Comparison of ENCODE assay signal across 29 cellular contexts in the genomic region with DNA sequence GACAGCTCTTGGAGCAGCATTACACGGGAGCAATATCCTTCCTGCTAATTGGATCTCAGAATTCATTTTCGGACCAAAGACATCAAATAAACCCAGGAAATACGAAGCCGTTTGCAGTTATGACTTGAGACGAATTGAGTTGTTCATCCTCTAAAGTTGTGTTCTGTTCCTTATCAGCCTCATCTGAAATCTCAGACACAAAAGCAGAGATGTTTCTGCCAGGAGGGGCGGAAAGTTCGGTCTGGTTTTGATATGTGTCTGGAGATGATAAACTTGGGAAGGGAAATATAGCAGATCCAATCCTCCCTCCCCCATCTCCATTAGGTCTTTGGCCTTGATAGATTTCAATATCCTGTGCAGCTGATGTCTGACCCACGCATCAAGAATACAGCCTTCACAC. TPM values are rescaled to one million over a fixed set of nuclear protein-coding genes. Genes with fewer than 3 reads are reported as not detected.
"Had no signal": no experiment of that assay in that cellular context is flagged by ENCODE, and none has a peak within 500 bp of the region (broad histone marks: within the 10 kb centered on the region; RNA-seq: fewer than 3 reads in every experiment).

No MANE protein-coding gene starts in this region.

- DNase-seq: activated CD4-positive, alpha-beta memory T cell treated with anti-CD3 and anti-CD28 coated beads, Interleukin-2, amount 10 ng/mL, durations not matched to agents 7 days and 5 days; activated CD4-positive, alpha-beta T cell treated with anti-CD3 and anti-CD28 coated beads for 1 hour; activated CD4-positive, alpha-beta T cell treated with anti-CD3 and anti-CD28 coated beads for 4 hours; activated CD4-positive, alpha-beta T cell treated with anti-CD3 and anti-CD28 coated beads, Interleukin-2, amount 10 ng/mL, durations not matched to agents 7 days and 5 days; activated CD4-positive, alpha-beta T cell treated with anti-CD3 and anti-CD28 coated beads, Interleukin-2, amount 50 U/mL, for 4 hours; activated CD4-positive, CD25-positive, alpha-beta regulatory T cell; activated CD8-positive, alpha-beta memory T cell treated with anti-CD3 and anti-CD28 coated beads, Interleukin-2, amount 50 U/mL, for 48 hours; activated gamma-delta T cell; activated naive CD4-positive, alpha-beta T cell; activated naive CD4-positive, alpha-beta T cell treated with anti-CD3 and anti-CD28 coated beads, Interleukin-2, amount 10 ng/mL, durations not matched to agents 7 days and 5 days; activated naive CD8-positive, alpha-beta T cell treated with anti-CD3 and anti-CD28 coated beads, Interleukin-2, amount 10 ng/mL, durations not matched to agents 7 days and 5 days; activated T-cell treated with anti-CD3 and anti-CD28 coated beads for 4 hours; activated T-cell treated with anti-CD3 and anti-CD28 coated beads, Interleukin-2, amount 50 U/mL, for 24 hours; activated T-cell treated with anti-CD3 and anti-CD28 coated beads, Interleukin-2, amount 50 U/mL, for 72 hours; caudate nucleus; cortex of kidney; dermis blood vessel endothelial cell; effector CD4-positive, alpha-beta T cell; effector memory CD8-positive, alpha-beta T cell; erythroblast; foreskin keratinocyte; gastrocnemius medialis; glutamatergic neuron; T-helper 2 cell had no signal

- H3K27ac Mint-ChIP-seq: activated CD4-positive, alpha-beta memory T cell treated with anti-CD3 and anti-CD28 coated beads, Interleukin-2, amount 10 ng/mL, durations not matched to agents 7 days and 5 days; activated CD4-positive, alpha-beta T cell treated with anti-CD3 and anti-CD28 coated beads, Interleukin-2, amount 10 ng/mL, durations not matched to agents 7 days and 5 days; activated naive CD4-positive, alpha-beta T cell treated with anti-CD3 and anti-CD28 coated beads, Interleukin-2, amount 10 ng/mL, durations not matched to agents 7 days and 5 days; activated naive CD4-positive, alpha-beta T cell treated with anti-CD3 and anti-CD28 coated beads, Interleukin-2, amount 50 U/mL, for 72 hours; activated naive CD8-positive, alpha-beta T cell treated with anti-CD3 and anti-CD28 coated beads, Interleukin-2, amount 10 ng/mL, durations not matched to agents 7 days and 5 days; activated T-cell treated with anti-CD3 and anti-CD28 coated beads, Interleukin-2, amount 50 U/mL, for 24 hours; activated T-cell treated with anti-CD3 and anti-CD28 coated beads, Interleukin-2, amount 50 U/mL, for 72 hours; effector memory CD8-positive, alpha-beta T cell had no signal

- H3K36me3 Mint-ChIP-seq: activated naive CD4-positive, alpha-beta T cell treated with anti-CD3 and anti-CD28 coated beads, Interleukin-2, amount 10 ng/mL, durations not matched to agents 7 days and 5 days; activated naive CD4-positive, alpha-beta T cell treated with anti-CD3 and anti-CD28 coated beads, Interleukin-2, amount 50 U/mL, for 72 hours; activated naive CD8-positive, alpha-beta T cell treated with anti-CD3 and anti-CD28 coated beads, Interleukin-2, amount 10 ng/mL, durations not matched to agents 7 days and 5 days had no signal

- H3K36me3 ChIP-seq: esophagus muscularis mucosa, gastrocnemius medialis had no signal

- H3K9me3 Mint-ChIP-seq: activated CD4-positive, alpha-beta memory T cell treated with anti-CD3 and anti-CD28 coated beads, Interleukin-2, amount 10 ng/mL, durations not matched to agents 7 days and 5 days; activated CD4-positive, alpha-beta T cell treated with anti-CD3 and anti-CD28 coated beads, Interleukin-2, amount 10 ng/mL, durations not matched to agents 7 days and 5 days; activated naive CD4-positive, alpha-beta T cell treated with anti-CD3 and anti-CD28 coated beads, Interleukin-2, amount 10 ng/mL, durations not matched to agents 7 days and 5 days; activated naive CD4-positive, alpha-beta T cell treated with anti-CD3 and anti-CD28 coated beads, Interleukin-2, amount 50 U/mL, for 72 hours; activated naive CD8-positive, alpha-beta T cell treated with anti-CD3 and anti-CD28 coated beads, Interleukin-2, amount 10 ng/mL, durations not matched to agents 7 days and 5 days; activated T-cell treated with anti-CD3 and anti-CD28 coated beads, Interleukin-2, amount 50 U/mL, for 24 hours; activated T-cell treated with anti-CD3 and anti-CD28 coated beads, Interleukin-2, amount 50 U/mL, for 72 hours; effector memory CD8-positive, alpha-beta T cell had no signal

- ATAC-seq: activated naive CD4-positive, alpha-beta T cell treated with anti-CD3 and anti-CD28 coated beads, Interleukin-2, amount 50 U/mL, for 72 hours; activated T-cell treated with anti-CD3 and anti-CD28 coated beads, Interleukin-2, amount 50 U/mL, for 72 hours; effector memory CD8-positive, alpha-beta T cell; foreskin keratinocyte; gastrocnemius medialis had no signal

- H3K27ac ChIP-seq: esophagus muscularis mucosa, foreskin keratinocyte, gastrocnemius medialis had no signal

- H3K27me3 ChIP-seq: foreskin keratinocyte, gastrocnemius medialis had no signal

- H3K4me3 Mint-ChIP-seq: activated CD4-positive, alpha-beta memory T cell treated with anti-CD3 and anti-CD28 coated beads, Interleukin-2, amount 10 ng/mL, durations not matched to agents 7 days and 5 days; activated CD4-positive, alpha-beta T cell treated with anti-CD3 and anti-CD28 coated beads, Interleukin-2, amount 10 ng/mL, durations not matched to agents 7 days and 5 days; activated naive CD4-positive, alpha-beta T cell treated with anti-CD3 and anti-CD28 coated beads, Interleukin-2, amount 10 ng/mL, durations not matched to agents 7 days and 5 days; activated naive CD8-positive, alpha-beta T cell treated with anti-CD3 and anti-CD28 coated beads, Interleukin-2, amount 10 ng/mL, durations not matched to agents 7 days and 5 days; activated T-cell treated with anti-CD3 and anti-CD28 coated beads, Interleukin-2, amount 50 U/mL, for 24 hours; activated T-cell treated with anti-CD3 and anti-CD28 coated beads, Interleukin-2, amount 50 U/mL, for 72 hours; effector memory CD8-positive, alpha-beta T cell had no signal

- FAIRE-seq: astrocyte, colon had no signal

- H3K9me3 ChIP-seq: esophagus muscularis mucosa, gastrocnemius medialis had no signal

- H3K4me1 Mint-ChIP-seq: activated naive CD4-positive, alpha-beta T cell treated with anti-CD3 and anti-CD28 coated beads, Interleukin-2, amount 10 ng/mL, durations not matched to agents 7 days and 5 days had no signal

- H3K4me3 ChIP-seq: esophagus muscularis mucosa, gastrocnemius medialis had no signal

RNA-seq across cellular contexts. Expression of gene TMEM158, which starts 9.9 kb away (rescaled TPM):
- total RNA-seq: activated CD4-positive, alpha-beta memory T cell treated with anti-CD3 and anti-CD28 coated beads, Interleukin-2, amount 10 ng/mL, durations not matched to agents 7 days and 5 days; activated naive CD4-positive, alpha-beta T cell treated with anti-CD3 and anti-CD28 coated beads, Interleukin-2, amount 50 U/mL, for 72 hours; activated naive CD8-positive, alpha-beta T cell treated with anti-CD3 and anti-CD28 coated beads, Interleukin-2, amount 10 ng/mL, durations not matched to agents 7 days and 5 days; activated T-cell treated with anti-CD3 and anti-CD28 coated beads, Interleukin-2, amount 50 U/mL, for 72 hours; T-helper 1 cell treated with Interleukin-12 subunit alpha and Interleukin-12 subunit beta and Interleukin-4 antibody, amounts not matched to agents 30 ng/mL and 1 ng/mL, for 36 hours had no signal
